19 cellular contexts compared by ENCODE assay signal in genomic region chr1:153586347-153586746, GRCh38. TPM values are rescaled to one million over a fixed set of nuclear protein-coding genes. Genes with fewer than 3 reads are reported as not detected.
DNase-seq lines count a peak whose midpoint lies in the region; ATAC-seq and TF ChIP-seq lines count a peak whose summit lies in the region.
"Had no signal": no experiment of that assay in that cellular context is flagged by ENCODE, and none has a peak within 500 bp of the region (broad histone marks: within the 10 kb centered on the region; RNA-seq: fewer than 3 reads in every experiment).

No MANE protein-coding gene starts in this region.

- H3K27ac ChIP-seq in HEK293 (ENCODE audit: extremely low read depth, low read depth, low read length) (no peak overlapping the region), PC-3 (ENCODE audit: low read length) (no peak overlapping the region)
- H3K27ac ChIP-seq: GM23248, PC-9, SJCRH30 had no signal

- H3F3A ChIP-seq in PC-3 (ENCODE audit: low read length, unreplicated experiment), result no peaks in the 10 kb centered on the region

- POLR2A ChIA-PET in HEK293 (lab: Yijun Ruan, JAX) (interaction anchor here (1.1 kb wide), 1 partner anchor 10 kb away, joined by 3 read pairs; no protein-coding TSS in a partner anchor), PC-3 (lab: Charles Lee; ENCODE audit: unreplicated experiment) (interaction anchor here (0.6 kb wide), 1 partner anchor 18 kb away, joined by 3 read pairs; no protein-coding TSS in a partner anchor), GM10248 (lab: Yijun Ruan, JAX) (interaction anchor here (0.7 kb wide), 1 partner anchor 436 kb away, joined by 4 read pairs; no protein-coding TSS in a partner anchor)

- H3K36me3 Mint-ChIP-seq in glutamatergic neuron (ENCODE audit: unreplicated experiment) (no peaks in the 10 kb centered on the region), progenitor cell of endocrine pancreas (ENCODE audit: insufficient read depth) (no peaks in the 10 kb centered on the region)

- H3K4me1 Mint-ChIP-seq in glutamatergic neuron (ENCODE audit: low read depth, unreplicated experiment) (peaks cover 17% of the 10 kb centered on the region), progenitor cell of endocrine pancreas (ENCODE audit: low read depth) (peaks cover 8% of the 10 kb centered on the region)
- H3K4me1 Mint-ChIP-seq: B cell had no signal

- H3K36me3 ChIP-seq in HEK293 (ENCODE audit: control insufficient read depth in 2 of 2, insufficient read depth in 1 of 2, low read length in 2 of 2) (no peaks in the 10 kb centered on the region), PC-3 (ENCODE audit: low read depth, low read length) (no peaks in the 10 kb centered on the region)
- H3K36me3 ChIP-seq: SJCRH30 had no signal

- no peaks in the 10 kb centered on the region for H3K79me2 ChIP-seq in PC-3 (ENCODE audit: low read length)

- H3K9me3 Mint-ChIP-seq in glutamatergic neuron (ENCODE audit: unreplicated experiment), result peaks cover 1% of the 10 kb centered on the region
- H3K9me3 Mint-ChIP-seq in progenitor cell of endocrine pancreas (ENCODE audit: low read depth), result no peaks in the 10 kb centered on the region
- H3K9me3 Mint-ChIP-seq: CD4-positive, alpha-beta T cell had no signal

- no peak overlapping the region for H3K4me3 Mint-ChIP-seq in glutamatergic neuron (ENCODE audit: unreplicated experiment)
- no peak overlapping the region for H3K4me3 Mint-ChIP-seq in progenitor cell of endocrine pancreas (ENCODE audit: low read depth)
- H3K4me3 Mint-ChIP-seq: B cell; CD4-positive, alpha-beta T cell had no signal

- H3K4me1 ChIP-seq in HEK293 (ENCODE audit: control insufficient read depth, insufficient read depth, low read length) (no peaks in the 10 kb centered on the region), PC-3 (ENCODE audit: insufficient read depth, low read length) (peaks cover 10% of the 10 kb centered on the region)

- ATAC-seq in PC-3 (peak; percentile 59), GM19397 (IDR thresholded peaks at IDR 0.05; ENCODE audit: unreplicated experiment) (no peak)
- ATAC-seq: GM12878 had no signal

- no peaks in the 10 kb centered on the region for H3K27me3 ChIP-seq in PC-3 (ENCODE audit: low read length)
- H3K27me3 ChIP-seq: SJCRH30 had no signal

- H3K9me2 ChIP-seq in PC-3 (replicated peaks; ENCODE audit: low read length), result no peaks in the 10 kb centered on the region

- TF ChIP-seq CTCF in HEK293 (tag by site-specific recombination; IDR thresholded peaks at IDR 0.05) (no peak), PC-3 (conservative IDR thresholded peaks at IDR 0.05; ENCODE audit: low read depth, low read length) (no peak), glutamatergic neuron (IDR thresholded peaks at IDR 0.05; ENCODE audit: partially characterized antibody, unreplicated experiment) (no peak), progenitor cell of endocrine pancreas (IDR thresholded peaks at IDR 0.05; ENCODE audit: unreplicated experiment) (no peak), GM10248 (IDR thresholded peaks at IDR 0.05; ENCODE audit: control extremely low read depth, extremely low read depth, low read depth, missing control alignments) (no peak)

- H3K4me2 ChIP-seq in PC-3 (ENCODE audit: low read length), result no peak overlapping the region
- H3K4me2 ChIP-seq: PC-9 had no signal

- no peak overlapping the region for H3K4me3 ChIP-seq in HEK293 (ENCODE audit: low read depth, low read length)
- no peak overlapping the region for H3K4me3 ChIP-seq in PC-3 (ENCODE audit: low read length)
- H3K4me3 ChIP-seq: GM12878, GM23248, PC-9, SJCRH30 had no signal

- H3K9me3 ChIP-seq in HEK293 (ENCODE audit: control insufficient read depth, insufficient read depth, low read depth, low read length) (no peaks in the 10 kb centered on the region), PC-3 (ENCODE audit: low read length) (no peaks in the 10 kb centered on the region)
- H3K9me3 ChIP-seq: SJCRH30 had no signal

- H3K9ac ChIP-seq in PC-3 (ENCODE audit: low read length), result no peak overlapping the region
- H3K9ac ChIP-seq: GM23248 had no signal

- CTCF ChIA-PET in HEK293 (lab: Yijun Ruan, JAX), result interaction anchor here (0.9 to 1.4 kb wide), 3 partner anchors 9 to 76 kb away, joined by 4 to 6 read pairs (median 4); partner anchors contain the start of gene S100A13
- CTCF ChIA-PET in PC-3 (lab: Charles Lee), result no interaction called here
- CTCF ChIA-PET in GM10248 (lab: Yijun Ruan, JAX), result interaction anchor here (1.2 kb wide), 1 partner anchor 75 kb away, joined by 8 read pairs; no protein-coding TSS in a partner anchor

- no peaks in the 10 kb centered on the region for H3K27me3 Mint-ChIP-seq in glutamatergic neuron (ENCODE audit: unreplicated experiment)
- no peaks in the 10 kb centered on the region for H3K27me3 Mint-ChIP-seq in progenitor cell of endocrine pancreas
- H3K27me3 Mint-ChIP-seq: CD4-positive, alpha-beta T cell had no signal

- no TSS peak for BruUV-seq in PC-3 (replicated peaks; lab: Mats Ljungman, UMichigan)

- H4K20me1 ChIP-seq in PC-3 (ENCODE audit: low read length), result no peaks in the 10 kb centered on the region

- no peak overlapping the region for H2AFZ ChIP-seq in PC-3 (ENCODE audit: low read length)
- H2AFZ ChIP-seq: GM23248, PC-9 had no signal

- H3K27ac Mint-ChIP-seq in glutamatergic neuron (ENCODE audit: unreplicated experiment) (peak overlapping the region; percentile 63), progenitor cell of endocrine pancreas (peak overlapping the region; percentile 65)
- H3K27ac Mint-ChIP-seq: B cell; CD4-positive, alpha-beta T cell had no signal

- DNase-seq in PC-3, result no peak
- no peak for DNase-seq in glutamatergic neuron
- no peak for DNase-seq in progenitor cell of endocrine pancreas (ENCODE audit: low spot score, unreplicated experiment)
- no peak for DNase-seq in GM10248 (ENCODE audit: extremely low spot score)
- DNase-seq in activated naive CD4-positive, alpha-beta T cell treated with Interleukin-2 at 50 U/mL for 16 hours, result no peak
- DNase-seq: Calu3; CD4-positive, alpha-beta T cell; GM23248; NCI-H1436; NCI-H2081; NCI-H226; NCI-H69; PC-9; SJCRH30; SW 1271 had no signal

- intact Hi-C loops in PC-3 (cut with micrococcal nuclease), result no loop called here

TF ChIP-seq in HEK293, 187 proteins besides CTCF, POLR2A, EP300 and RAD21:
- no peak for TF ChIP-seq GLI2 (tag by site-specific recombination; IDR thresholded peaks at IDR 0.05; ENCODE audit: borderline replicate concordance, low read depth)
- no peak for TF ChIP-seq ZBTB26 (tag by site-specific recombination; optimal IDR thresholded peaks at IDR 0.05)
- TF ChIP-seq TRIM28 (IDR thresholded peaks at IDR 0.05; ENCODE audit: borderline replicate concordance, low read length), result no peak
- no peak for TF ChIP-seq ZNF580 (tag by site-specific recombination; IDR thresholded peaks at IDR 0.05)
- TF ChIP-seq ZNF266 (tag by site-specific recombination; IDR thresholded peaks at IDR 0.05; ENCODE audit: low read depth), result peak; percentile 61; the same call in 1 of the 2 replicates
- TF ChIP-seq GFI1B (tag by site-specific recombination; IDR thresholded peaks at IDR 0.05), result no peak

RNA-seq across cellular contexts. Expression of gene S100A2, which starts 20.7 kb away (rescaled TPM):
- total RNA-seq in PC-3 (2014; rRNA removed) (358 and 373 TPM in 2 replicates), glutamatergic neuron (ENCODE audit: unreplicated experiment) (1.1 TPM), progenitor cell of endocrine pancreas (0.36 and 1.6 TPM in 2 replicates)
- total RNA-seq: B cell; CD4-positive, alpha-beta T cell had no signal

RNA-seq across cellular contexts. Expression of gene S100A16, which starts 26.6 kb away (rescaled TPM):
- total RNA-seq in PC-3 (2014; rRNA removed) (1,254 and 1,288 TPM in 2 replicates), glutamatergic neuron (ENCODE audit: unreplicated experiment) (1.1 TPM), progenitor cell of endocrine pancreas (46.8 and 50.2 TPM in 2 replicates)
- total RNA-seq: B cell; CD4-positive, alpha-beta T cell had no signal

RNA-seq across cellular contexts. Expression of gene S100A14, which starts 29.8 kb away (rescaled TPM):
- total RNA-seq in PC-3 (2014; rRNA removed), result 462 and 536 TPM in 2 replicates
- total RNA-seq in glutamatergic neuron (ENCODE audit: unreplicated experiment), result not detected
- total RNA-seq in progenitor cell of endocrine pancreas, result 1.4 and 2.8 TPM in 2 replicates
- total RNA-seq: B cell; CD4-positive, alpha-beta T cell; SJCRH30 had no signal

RNA-seq across cellular contexts. Expression of gene S100A3, which starts 37.3 kb away (rescaled TPM):
- total RNA-seq in PC-3 (2014; rRNA removed) (4.6 and 7.9 TPM in 2 replicates), glutamatergic neuron (ENCODE audit: unreplicated experiment) (not detected), progenitor cell of endocrine pancreas (0.46 and 1.5 TPM in 2 replicates)
- total RNA-seq: B cell; Calu3; CD4-positive, alpha-beta T cell; GM12878 had no signal

RNA-seq across cellular contexts. Expression of gene S100A4, which starts 40.7 kb away (rescaled TPM):
- 32.2 and 55.8 TPM in 2 replicates for total RNA-seq in PC-3 (2014; rRNA removed)
- 4.7 TPM for total RNA-seq in glutamatergic neuron (ENCODE audit: unreplicated experiment)
- total RNA-seq in progenitor cell of endocrine pancreas, result 7.6 and 11.1 TPM in 2 replicates

Comparison
In these comparisons a context has a peak if more than half of its experiments do, and no peak if none do; other contexts are left out.
1. RNA of gene S100A2, which starts 20.7 kb away (total RNA-seq): 358 to 373 TPM in PC-3; 1.1 TPM in glutamatergic neuron (single experiment) and 0.36 to 1.6 TPM in progenitor cell of endocrine pancreas; every median in the first group is over 100 times any median in the second.
2. RNA of gene S100A16, which starts 26.6 kb away (total RNA-seq): 1,254 to 1,288 TPM in PC-3; 46.8 to 50.2 TPM in progenitor cell of endocrine pancreas and 1.1 TPM in glutamatergic neuron (single experiment); every median in the first group is over 10 times any median in the second.
3. RNA of gene S100A14, which starts 29.8 kb away (total RNA-seq): 462 to 536 TPM in PC-3; 1.4 to 2.8 TPM in progenitor cell of endocrine pancreas and not detected in glutamatergic neuron (single experiment); every median in the first group is over 100 times any median in the second.